In genomic region chr6:13586936-13587542, GRCh38 we compare ENCODE assay signal across 19 cellular contexts.
"Had no signal": no experiment of that assay in that cellular context is flagged by ENCODE, and none has a peak within 500 bp of the region (broad histone marks: within the 10 kb centered on the region; RNA-seq: fewer than 3 reads in every experiment).

No MANE protein-coding gene starts in this region.

- H3K9me3 Mint-ChIP-seq: activated naive CD8-positive, alpha-beta T cell treated with anti-CD3 and anti-CD28 coated beads, Interleukin-2, amount 10 ng/mL, durations not matched to agents 7 days and 5 days; endodermal cell; nephron; stimulated activated naive CD8-positive, alpha-beta T cell treated with anti-CD3 and anti-CD28 coated beads, Interleukin-15, amount 100 ng/mL, for 72 hours; type B pancreatic cell; WTC11 had no signal

- FAIRE-seq: small intestine, TTC549 had no signal

- DNase-seq: activated CD4-positive, alpha-beta T cell treated with anti-CD3 and anti-CD28 coated beads for 4 hours; activated CD8-positive, alpha-beta memory T cell treated with anti-CD3 and anti-CD28 coated beads, Interleukin-2, amount 50 U/mL, for 4 hours; activated CD8-positive, alpha-beta T cell treated with anti-CD3 and anti-CD28 coated beads, Interleukin-2, amount 10 ng/mL, durations not matched to agents 7 days and 5 days; activated effector memory CD4-positive, alpha-beta T cell treated with anti-CD3 and anti-CD28 coated beads, Interleukin-2, amount 50 U/mL, for 16 hours; activated naive CD8-positive, alpha-beta T cell treated with anti-CD3 and anti-CD28 coated beads, Interleukin-2, amount 10 ng/mL, durations not matched to agents 7 days and 5 days; activated T-cell treated with anti-CD3 and anti-CD28 coated beads, Interleukin-2, amount 50 U/mL, for 48 hours; endodermal cell; hypothalamus; mesenchymal stem cell; nucleus accumbens; small intestine; stimulated activated naive CD8-positive, alpha-beta T cell treated with anti-CD3 and anti-CD28 coated beads, Interleukin-15, amount 100 ng/mL, for 72 hours had no signal

- H3K27me3 ChIP-seq: ascending aorta, right atrium auricular region had no signal

- H3K4me1 Mint-ChIP-seq: activated naive CD8-positive, alpha-beta T cell treated with anti-CD3 and anti-CD28 coated beads, Interleukin-2, amount 10 ng/mL, durations not matched to agents 7 days and 5 days; endodermal cell; nephron; stimulated activated naive CD8-positive, alpha-beta T cell treated with anti-CD3 and anti-CD28 coated beads, Interleukin-15, amount 100 ng/mL, for 72 hours; WTC11 had no signal

- H3K4me1 ChIP-seq: ascending aorta had no signal

- H3K9me3 ChIP-seq: ascending aorta, right atrium auricular region had no signal

- H3K27ac ChIP-seq: ascending aorta, right atrium auricular region had no signal

- H3K27ac Mint-ChIP-seq: activated CD8-positive, alpha-beta T cell treated with anti-CD3 and anti-CD28 coated beads, Interleukin-2, amount 10 ng/mL, durations not matched to agents 7 days and 5 days; activated naive CD8-positive, alpha-beta T cell treated with anti-CD3 and anti-CD28 coated beads, Interleukin-2, amount 10 ng/mL, durations not matched to agents 7 days and 5 days; endodermal cell; nephron; progenitor cell of endocrine pancreas; stimulated activated naive CD8-positive, alpha-beta T cell treated with anti-CD3 and anti-CD28 coated beads, Interleukin-15, amount 100 ng/mL, for 72 hours; type B pancreatic cell; WTC11 had no signal

- H3K4me3 Mint-ChIP-seq: activated CD8-positive, alpha-beta T cell treated with anti-CD3 and anti-CD28 coated beads, Interleukin-2, amount 10 ng/mL, durations not matched to agents 7 days and 5 days; activated naive CD8-positive, alpha-beta T cell treated with anti-CD3 and anti-CD28 coated beads, Interleukin-2, amount 10 ng/mL, durations not matched to agents 7 days and 5 days; endodermal cell; nephron; stimulated activated naive CD8-positive, alpha-beta T cell treated with anti-CD3 and anti-CD28 coated beads, Interleukin-15, amount 100 ng/mL, for 72 hours; type B pancreatic cell; WTC11 had no signal

- H3K4me3 ChIP-seq: ascending aorta, right atrium auricular region had no signal

- H3K27me3 Mint-ChIP-seq: activated naive CD8-positive, alpha-beta T cell treated with anti-CD3 and anti-CD28 coated beads, Interleukin-2, amount 10 ng/mL, durations not matched to agents 7 days and 5 days; progenitor cell of endocrine pancreas; stimulated activated naive CD8-positive, alpha-beta T cell treated with anti-CD3 and anti-CD28 coated beads, Interleukin-15, amount 100 ng/mL, for 72 hours; type B pancreatic cell had no signal
